2 cellular contexts compared by ENCODE assay signal in the genomic region with DNA sequence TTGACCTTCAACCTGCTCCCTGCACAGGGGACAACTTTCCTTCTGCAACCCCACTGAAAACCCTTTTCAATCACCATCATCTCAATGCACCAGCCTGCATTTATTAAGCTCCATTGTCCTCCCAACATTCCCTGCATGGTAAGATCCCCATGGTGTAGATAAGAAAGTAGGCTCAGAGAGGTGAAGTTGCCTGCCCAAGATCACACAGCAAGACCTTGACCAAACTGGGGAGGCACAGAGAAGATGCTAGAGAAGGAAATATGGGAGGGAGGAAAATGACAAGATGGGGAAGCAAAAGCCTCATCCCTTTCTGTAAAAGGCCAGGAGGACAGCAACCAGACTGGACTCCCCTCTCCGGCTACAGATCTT.
A peak's percentile ranks its signal among the peaks of the same experiment; 100 is the strongest.
TF ChIP-seq lines count a peak whose summit lies in the region.

No MANE protein-coding gene starts in this region.

TF ChIP-seq in HEK293, 187 proteins besides CTCF, POLR2A, EP300 and RAD21:
- peak; percentile 80 for TF ChIP-seq ZNF768 (tag by site-specific recombination; IDR thresholded peaks at IDR 0.05)
- no peak for TF ChIP-seq ZNF426 (tag by site-specific recombination; IDR thresholded peaks at IDR 0.05)

TF ChIP-seq in K562, 482 proteins besides CTCF, POLR2A, EP300 and RAD21:
- peak; percentile 78 for TF ChIP-seq ZFP36 (IDR thresholded peaks at IDR 0.05; ENCODE audit: low read depth, low read length, partially characterized antibody)
- no peak for TF ChIP-seq TARDBP (IDR thresholded peaks at IDR 0.05)
- TF ChIP-seq STAT5A (IDR thresholded peaks at IDR 0.05; ENCODE audit: borderline replicate concordance, low read length): no peak
- no peak for TF ChIP-seq SMAD3 (CRISPR knock-in tag; conservative IDR thresholded peaks at IDR 0.05)
- 0 out of 2 replicates have a peak, but pooled peaks have one; percentile 26 for TF ChIP-seq HDAC2 (IDR thresholded peaks at IDR 0.05)
- TF ChIP-seq FOXJ3 (CRISPR knock-in tag; IDR thresholded peaks at IDR 0.05): no peak
- no peak for TF ChIP-seq MECOM (CRISPR knock-in tag; IDR thresholded peaks at IDR 0.05)
- TF ChIP-seq ZNF212 (CRISPR knock-in tag; IDR thresholded peaks at IDR 0.05): no peak
- TF ChIP-seq SIN3A (IDR thresholded peaks at IDR 0.05; ENCODE audit: borderline replicate concordance in 2 of 2, control insufficient read depth in 1 of 2, low read depth in 2 of 2, low read length in 2 of 2): no peak
- no peak for TF ChIP-seq BHLHE40 (IDR thresholded peaks at IDR 0.05; ENCODE audit: low read length)
- no peak for TF ChIP-seq ZNF699 (CRISPR knock-in tag; IDR thresholded peaks at IDR 0.05; ENCODE audit: insufficient replicate concordance)
- TF ChIP-seq GTF3C2 (IDR thresholded peaks at IDR 0.05; ENCODE audit: borderline replicate concordance, extremely low read depth, insufficient read length): no peak
- no peak for TF ChIP-seq MCM2 (IDR thresholded peaks at IDR 0.05; ENCODE audit: low read depth)
- TF ChIP-seq, protein P1, sequence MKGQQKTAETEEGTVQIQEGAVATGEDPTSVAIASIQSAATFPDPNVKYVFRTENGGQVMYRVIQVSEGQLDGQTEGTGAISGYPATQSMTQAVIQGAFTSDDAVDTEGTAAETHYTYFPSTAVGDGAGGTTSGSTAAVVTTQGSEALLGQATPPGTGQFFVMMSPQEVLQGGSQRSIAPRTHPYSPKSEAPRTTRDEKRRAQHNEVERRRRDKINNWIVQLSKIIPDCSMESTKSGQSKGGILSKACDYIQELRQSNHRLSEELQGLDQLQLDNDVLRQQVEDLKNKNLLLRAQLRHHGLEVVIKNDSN (CRISPR knock-in tag; IDR thresholded peaks at IDR 0.05): no peak
- no peak for TF ChIP-seq GATAD2B (IDR thresholded peaks at IDR 0.05; ENCODE audit: borderline replicate concordance)
- peak in 1 of 2 experiments; percentile 66; a peak in 1 of 4 replicates for TF ChIP-seq KDM1A (IDR thresholded peaks at IDR 0.05)
- TF ChIP-seq ZNF785 (CRISPR knock-in tag; IDR thresholded peaks at IDR 0.05): no peak
- TF ChIP-seq NCOA4 (IDR thresholded peaks at IDR 0.05; ENCODE audit: partially characterized antibody): no peak
- TF ChIP-seq PHF21A (IDR thresholded peaks at IDR 0.05; ENCODE audit: borderline replicate concordance, low read depth): no peak
- no peak for TF ChIP-seq MTF1 (CRISPR knock-in tag; IDR thresholded peaks at IDR 0.05; ENCODE audit: borderline replicate concordance)
- TF ChIP-seq ADNP (tag; IDR thresholded peaks at IDR 0.05): no peak
- TF ChIP-seq RBM25 (IDR thresholded peaks at IDR 0.05; ENCODE audit: low read depth, low read length, severe bottlenecking): peak; percentile 75
- TF ChIP-seq PHF20 (IDR thresholded peaks at IDR 0.05; ENCODE audit: partially characterized antibody): no peak
- no peak for TF ChIP-seq CCNT2 (IDR thresholded peaks at IDR 0.05; ENCODE audit: borderline replicate concordance, extremely low read depth, insufficient read length, low read depth, low read length)
- TF ChIP-seq PYGO2 (tag; IDR thresholded peaks at IDR 0.05): no peak
- no peak for TF ChIP-seq DEAF1 (CRISPR knock-in tag; IDR thresholded peaks at IDR 0.05)
- TF ChIP-seq BCOR (IDR thresholded peaks at IDR 0.05): peak; percentile 82
- no peak for TF ChIP-seq RFX7 (CRISPR knock-in tag; IDR thresholded peaks at IDR 0.05)
